Comparison of ENCODE assay signal across 20 cellular contexts in the genomic region with DNA sequence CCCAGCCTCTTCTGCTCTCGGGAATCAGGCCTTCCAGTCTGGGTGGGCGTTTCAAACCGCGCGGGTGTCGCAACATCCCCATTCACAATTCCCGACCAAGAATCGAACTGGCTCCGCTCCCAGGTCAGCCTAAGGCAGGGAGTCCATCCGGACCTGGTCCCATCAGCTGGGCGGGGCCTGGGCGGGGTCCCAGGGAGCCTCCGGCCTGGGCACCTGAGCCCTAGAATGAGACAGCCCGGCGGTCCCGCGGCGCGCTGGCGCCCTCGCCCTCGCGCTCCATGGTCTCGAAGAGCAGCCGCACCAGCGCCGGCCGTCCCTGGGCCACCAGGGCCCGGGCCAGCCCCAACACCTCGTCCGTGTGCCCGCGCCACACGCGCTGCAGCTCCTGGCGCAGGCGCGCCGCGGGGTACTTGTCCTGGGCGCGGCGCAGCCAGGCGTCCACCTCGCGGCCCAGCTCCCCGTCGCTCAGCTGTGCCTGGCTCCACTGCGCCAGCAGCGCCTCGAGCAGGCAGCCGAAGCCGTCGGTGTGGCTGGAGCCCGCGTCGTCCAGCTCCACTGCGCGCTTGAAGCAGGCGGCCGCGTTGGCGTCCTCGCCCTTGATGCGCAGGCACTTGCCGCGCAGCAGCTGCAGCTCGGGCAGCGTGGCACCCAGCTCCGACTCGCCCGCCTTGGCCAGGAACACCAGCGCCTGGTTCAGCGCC. TPM values are rescaled to one million over a fixed set of nuclear protein-coding genes. Genes with fewer than 3 reads are reported as not detected.
DNase-seq lines count a peak whose midpoint lies in the region; ATAC-seq, FAIRE-seq and TF ChIP-seq lines count a peak whose summit lies in the region.
"Had no signal": no experiment of that assay in that cellular context is flagged by ENCODE, and none has a peak within 500 bp of the region (broad histone marks: within the 10 kb centered on the region; RNA-seq: fewer than 3 reads in every experiment).

No MANE protein-coding gene starts in this region.

- peak; percentile 54 to 63 (median 58) for ATAC-seq in psoas muscle
- ATAC-seq in HG03039 (IDR thresholded peaks at IDR 0.05; ENCODE audit: unreplicated experiment) = no peak
- no peak for ATAC-seq in pancreas

- no peaks in the 10 kb centered on the region for H3K9me3 ChIP-seq in ES-I3 (ENCODE audit: control insufficient read depth, insufficient read depth, low read length)
- H3K9me3 ChIP-seq in mammary epithelial cell (replicated peaks; ENCODE audit: insufficient read depth, low read length) = no peaks in the 10 kb centered on the region
- H3K9me3 ChIP-seq in iPS-20b (ENCODE audit: insufficient read depth, low read depth, low read length) = no peaks in the 10 kb centered on the region
- H3K9me3 ChIP-seq in psoas muscle = no peaks in the 10 kb centered on the region
- H3K9me3 ChIP-seq in pancreas = no peaks in the 10 kb centered on the region
- H3K9me3 ChIP-seq in HAP-1 = no peaks in the 10 kb centered on the region
- H3K9me3 ChIP-seq: thoracic aorta had no signal

- H3K9ac ChIP-seq in ES-I3 (ENCODE audit: low read depth, low read length) (peak overlapping the region; percentile 35; the same call in 1 of the 2 replicates), mammary epithelial cell (ENCODE audit: insufficient read depth, low read length) (no peak overlapping the region), iPS-20b (ENCODE audit: low read depth, low read length) (no peak overlapping the region)

- H3K4me3 ChIP-seq in mammary epithelial cell (replicated peaks in 1 of 3; ENCODE audit: insufficient read depth in 1 of 3, low read depth in 2 of 3, low read length in 3 of 3) (no peak overlapping the region), iPS-20b (ENCODE audit: low read length) (peak overlapping the region; percentile 51; the same call in 1 of the 2 replicates), psoas muscle (peak overlapping the region; percentile 48), pancreas (no peak overlapping the region), HAP-1 (no peak overlapping the region)
- H3K4me3 ChIP-seq: thoracic aorta had no signal

- DNase-seq in mammary epithelial cell (no peak), psoas muscle (no peak), DMS153 (lab: John Stamatoyannopoulos, UW) (no peak), pancreas (no peak), HAP-1 (ENCODE audit: low spot score in 2 of 2) (no peak)
- DNase-seq: activated CD4-positive, CD25-positive, alpha-beta regulatory T cell treated with anti-CD3 and anti-CD28 coated beads, Interleukin-2, amount 50 U/mL, for 72 hours; activated naive CD4-positive, alpha-beta T cell treated with anti-CD3 and anti-CD28 coated beads, Interleukin-2, amount 10 ng/mL, durations not matched to agents 7 days and 5 days; effector memory CD4-positive, alpha-beta T cell; GF-D8; NCI-H1694 treated with DMSO at 0.1 percent for 48 hours; NCI-H524 treated with DMSO at 0.1 percent for 48 hours; stimulated activated CD4-positive, alpha-beta T cell treated with anti-CD3 and anti-CD28 coated beads, Interleukin-1b, Interleukin-23, amount 100 ng/mL, for 48 hours had no signal

- TF ChIP-seq CTCF in mammary epithelial cell (conservative IDR thresholded peaks at IDR 0.05 in 1 of 2, IDR thresholded peaks at IDR 0.05 in 1 of 2; ENCODE audit: extremely low read depth in 1 of 2, insufficient read depth in 1 of 2, low read depth in 1 of 2, low read length in 2 of 2) = no peak
- no peak for TF ChIP-seq CTCF in psoas muscle (IDR thresholded peaks at IDR 0.05)
- no peak for TF ChIP-seq CTCF in pancreas (IDR thresholded peaks at IDR 0.05)

- no TSS peak for BruUV-seq in mammary epithelial cell (replicated peaks; lab: Mats Ljungman, UMichigan)

- H3K27me3 ChIP-seq in mammary epithelial cell (ENCODE audit: insufficient read depth, low read length) = no peaks in the 10 kb centered on the region
- H3K27me3 ChIP-seq in iPS-20b (ENCODE audit: insufficient read depth, low read length) = peaks cover 59% of the 10 kb centered on the region
- peaks cover 0 to 18% (median 4%) of the 10 kb centered on the region in 3 donors for H3K27me3 ChIP-seq in psoas muscle (ENCODE audit: insufficient read depth in 3 of 3, low read length in 2 of 3)
- H3K27me3 ChIP-seq in pancreas = no peaks in the 10 kb centered on the region
- 0 out of 2 replicates have a peak, but pooled peaks cover 4% of the 10 kb centered on the region for H3K27me3 ChIP-seq in HAP-1 (ENCODE audit: low read depth)

- WGBS in mammary epithelial cell (ENCODE audit: low coverage, missing lambda C conversion rate) = 13% methylated on average over 17 of the region's 74 CpGs
- WGBS in psoas muscle, 3 donors = 11 to 19% (median 14%) methylated on average over 56 to 74 of the region's 74 CpGs
- WGBS in pancreas, 2 donors = 79 to 81% methylated on average over 74 of the region's 74 CpGs

- H3K4me2 ChIP-seq in mammary epithelial cell (ENCODE audit: insufficient read depth, low read depth, low read length) = peak overlapping the region; percentile 49

- dilution Hi-C loops in mammary epithelial cell (cut with HindIII; ENCODE audit: low sequenced_read_pairs) = no loop called here

- no peaks in the 10 kb centered on the region for H3K79me2 ChIP-seq in mammary epithelial cell (ENCODE audit: insufficient read depth, low read length)

- H2AFZ ChIP-seq in mammary epithelial cell (ENCODE audit: low read depth, low read length) = peak overlapping the region; percentile 18

- no peaks in the 10 kb centered on the region for H4K20me1 ChIP-seq in mammary epithelial cell (ENCODE audit: insufficient read depth, low read length)

- H3K36me3 ChIP-seq in ES-I3 (ENCODE audit: insufficient read depth, low read length) (no peaks in the 10 kb centered on the region), mammary epithelial cell (ENCODE audit: insufficient read depth, low read length) (no peaks in the 10 kb centered on the region), iPS-20b (ENCODE audit: insufficient read depth, low read depth, low read length) (no peaks in the 10 kb centered on the region), psoas muscle (ENCODE audit: insufficient read depth in 1 of 2, low read depth in 1 of 2) (no peaks in the 10 kb centered on the region), pancreas (peaks cover 0 to 10% (median 0%) of the 10 kb centered on the region in 3 donors), HAP-1 (replicated peaks) (no peaks in the 10 kb centered on the region)
- H3K36me3 ChIP-seq: thoracic aorta had no signal

- H3K27ac ChIP-seq in mammary epithelial cell (ENCODE audit: insufficient read depth, low read depth, low read length) (no peak overlapping the region), iPS-20b (ENCODE audit: low read length) (no peak overlapping the region), psoas muscle (no peak overlapping the region), pancreas (no peak overlapping the region)
- H3K27ac ChIP-seq: HL-60, thoracic aorta had no signal

- no peaks in the 10 kb centered on the region for H3K4me1 ChIP-seq in ES-I3 (ENCODE audit: insufficient read depth, low read length)
- peaks cover 4% of the 10 kb centered on the region for H3K4me1 ChIP-seq in mammary epithelial cell (ENCODE audit: insufficient read depth, low read length)
- no peaks in the 10 kb centered on the region for H3K4me1 ChIP-seq in iPS-20b (ENCODE audit: insufficient read depth, low read length)
- peaks cover 3% of the 10 kb centered on the region for H3K4me1 ChIP-seq in psoas muscle
- H3K4me1 ChIP-seq in pancreas = no peaks in the 10 kb centered on the region
- no peaks in the 10 kb centered on the region for H3K4me1 ChIP-seq in HAP-1

- intact Hi-C loops in mammary epithelial cell (cut with micrococcal nuclease) = no loop called here
- intact Hi-C loops in psoas muscle (cut with DNase I) = no loop called here
- intact Hi-C loops in pancreas (cut with DNase I) = no loop called here

- CTCF ChIA-PET in mammary epithelial cell (lab: Charles Lee; ENCODE audit: low non-redundant PET) = no interaction called here

- in situ Hi-C loops in mammary epithelial cell (cut with MboI; ENCODE audit: low sequenced_read_pairs in 2 of 2) = no loop called here
- in situ Hi-C loops in HAP-1 (cut with MboI; ENCODE audit: low sequenced_read_pairs) = no loop called here

- FAIRE-seq in pancreas (lab: Jason Lieb, UNC) = no peak
- FAIRE-seq: islet of Langerhans had no signal

RNA-seq across cellular contexts. Expression of gene PARS2, which starts 16.9 kb away (rescaled TPM):
- total RNA-seq in mammary epithelial cell (10 to 100 TPM in 1 of 2 donors, 1 to 10 TPM in 1; 4.5 to 10.3 TPM), psoas muscle (1 to 10 TPM; 2.4 to 3.7 (median 3.4) TPM), pancreas (1 to 10 TPM; 1.0 to 3.6 (median 2.3) TPM)
- polyA plus RNA-seq in mammary epithelial cell (3.5 TPM), psoas muscle (1 to 10 TPM; 3.3 to 5.6 (median 5.3) TPM), pancreas (1 to 10 TPM in 1 of 2 donors, under 1 TPM in 1; 0.61 to 1.7 TPM)
- 11.1 TPM for polyA minus RNA-seq in mammary epithelial cell

RNA-seq across cellular contexts. Expression of gene TTC22, which starts 19.9 kb away (rescaled TPM):
- total RNA-seq in mammary epithelial cell (10 to 100 TPM in 1 of 2 donors, 1 to 10 TPM in 1; 7.9 to 13.3 TPM), psoas muscle (under 1 TPM in 2 of 4 donors, not detected in 2; 0.13 TPM), pancreas (10 to 100 TPM in 1 of 6 donors, 1 to 10 TPM in 5; 6.7 to 10.6 (median 7.7) TPM)
- polyA plus RNA-seq in mammary epithelial cell (7.0 TPM), psoas muscle (under 1 TPM; 0.03 TPM), pancreas (1 to 10 TPM; 6.1 to 6.2 TPM)
- 10.0 TPM for polyA minus RNA-seq in mammary epithelial cell
- total RNA-seq: fibroblast of villous mesenchyme, pulmonary artery endothelial cell had no signal

Comparison
In these comparisons a context has a peak if more than half of its experiments do, and no peak if none do; other contexts are left out.
1. H3K4me3 ChIP-seq: peak in iPS-20b (single experiment) and psoas muscle (single experiment); none in mammary epithelial cell (0 of 3), pancreas (0 of 4) and HAP-1 (single experiment).
2. ATAC-seq: peak in psoas muscle (4 of 4); none in HG03039 (single experiment) and pancreas (0 of 4).
3. RNA of gene TTC22, which starts 19.9 kb away (total RNA-seq): 7.9 to 13.3 TPM in mammary epithelial cell and 6.7 to 10.6 TPM in pancreas; 0.13 TPM in psoas muscle; every median in the first group is over 4 times any median in the second.